In the genomic region with DNA sequence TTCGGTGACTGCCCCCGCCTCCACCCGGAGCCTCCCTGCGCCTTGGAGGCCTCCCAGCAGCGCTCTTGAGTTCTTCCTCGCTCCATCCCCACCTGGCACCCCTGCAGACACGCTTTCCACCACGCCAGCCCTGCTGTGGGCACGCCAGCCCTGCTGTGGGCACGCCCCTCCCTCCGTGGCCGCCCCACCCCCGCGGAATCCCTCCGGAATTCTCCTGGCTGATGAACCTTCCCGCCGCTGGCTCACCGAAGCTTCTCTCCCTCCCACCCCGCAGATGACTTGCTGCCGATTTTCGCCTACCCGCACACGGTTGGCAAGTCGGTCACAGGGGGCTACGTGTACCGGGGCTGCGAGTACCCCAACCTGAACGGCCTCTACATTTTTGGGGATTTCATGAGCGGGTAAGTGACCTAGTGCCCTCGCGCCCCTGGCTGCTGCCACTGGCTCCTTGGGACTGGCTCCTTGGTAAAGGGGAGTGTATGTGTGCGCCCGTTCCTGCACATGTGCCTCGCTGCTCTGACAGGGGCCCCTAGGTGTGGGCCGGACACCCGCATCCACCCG, we compare ENCODE assay signal across 1 cellular context.
TF ChIP-seq lines count a peak whose summit lies in the region.

No MANE protein-coding gene starts in this region.

TF ChIP-seq in IMR-90, 13 proteins besides CTCF, POLR2A, EP300 and RAD21:
- no peak for TF ChIP-seq MXI1 (IDR thresholded peaks at IDR 0.05; ENCODE audit: borderline replicate concordance, low read depth, low read length)
- TF ChIP-seq BHLHE40 (IDR thresholded peaks at IDR 0.05; ENCODE audit: low read depth, low read length) = no peak
- TF ChIP-seq FOS (IDR thresholded peaks at IDR 0.05; ENCODE audit: low read depth, low read length) = no peak
- TF ChIP-seq NFE2L2 (IDR thresholded peaks at IDR 0.05; ENCODE audit: low read depth, low read length) = no peak
- TF ChIP-seq CEBPB (IDR thresholded peaks at IDR 0.05; ENCODE audit: low read depth, low read length) = no peak
- TF ChIP-seq, protein P1, sequence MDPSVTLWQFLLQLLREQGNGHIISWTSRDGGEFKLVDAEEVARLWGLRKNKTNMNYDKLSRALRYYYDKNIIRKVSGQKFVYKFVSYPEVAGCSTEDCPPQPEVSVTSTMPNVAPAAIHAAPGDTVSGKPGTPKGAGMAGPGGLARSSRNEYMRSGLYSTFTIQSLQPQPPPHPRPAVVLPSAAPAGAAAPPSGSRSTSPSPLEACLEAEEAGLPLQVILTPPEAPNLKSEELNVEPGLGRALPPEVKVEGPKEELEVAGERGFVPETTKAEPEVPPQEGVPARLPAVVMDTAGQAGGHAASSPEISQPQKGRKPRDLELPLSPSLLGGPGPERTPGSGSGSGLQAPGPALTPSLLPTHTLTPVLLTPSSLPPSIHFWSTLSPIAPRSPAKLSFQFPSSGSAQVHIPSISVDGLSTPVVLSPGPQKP (IDR thresholded peaks at IDR 0.05; ENCODE audit: borderline replicate concordance, low read depth, low read length) = no peak
- TF ChIP-seq SMC3 (IDR thresholded peaks at IDR 0.05; ENCODE audit: low read depth, low read length) = no peak
- TF ChIP-seq, protein P2, sequence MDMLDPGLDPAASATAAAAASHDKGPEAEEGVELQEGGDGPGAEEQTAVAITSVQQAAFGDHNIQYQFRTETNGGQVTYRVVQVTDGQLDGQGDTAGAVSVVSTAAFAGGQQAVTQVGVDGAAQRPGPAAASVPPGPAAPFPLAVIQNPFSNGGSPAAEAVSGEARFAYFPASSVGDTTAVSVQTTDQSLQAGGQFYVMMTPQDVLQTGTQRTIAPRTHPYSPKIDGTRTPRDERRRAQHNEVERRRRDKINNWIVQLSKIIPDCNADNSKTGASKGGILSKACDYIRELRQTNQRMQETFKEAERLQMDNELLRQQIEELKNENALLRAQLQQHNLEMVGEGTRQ (IDR thresholded peaks at IDR 0.05; ENCODE audit: low read depth, low read length) = no peak
- TF ChIP-seq RFX5 (IDR thresholded peaks at IDR 0.05; ENCODE audit: low read depth, low read length) = no peak
- no peak for TF ChIP-seq RCOR1 (IDR thresholded peaks at IDR 0.05; ENCODE audit: insufficient replicate concordance, low read length)
- TF ChIP-seq CHD1 (IDR thresholded peaks at IDR 0.05; ENCODE audit: low read depth, low read length) = no peak
TF ChIP-seq in IMR-90: peak in this region for 0.
